ENCODE assay signal across 25 cellular contexts in genomic region chr1:66628951-66629350, GRCh38.
"Had no signal": no experiment of that assay in that cellular context is flagged by ENCODE, and none has a peak within 500 bp of the region (broad histone marks: within the 10 kb centered on the region; RNA-seq: fewer than 3 reads in every experiment).

No MANE protein-coding gene starts in this region.

- H3K4me3 ChIP-seq: coronary artery, dorsolateral prefrontal cortex had no signal

- H3K27me3 ChIP-seq: brain microvascular endothelial cell, dorsolateral prefrontal cortex had no signal

- DNase-seq: activated B cell treated with CpG ODN at 0.5 μM for 24 hours; activated CD4-positive, alpha-beta T cell treated with anti-CD3 and anti-CD28 coated beads for 48 hours; activated CD4-positive, alpha-beta T cell treated with anti-CD3 and anti-CD28 coated beads, Interleukin-2, amount 50 U/mL, for 1 hour; activated CD4-positive, alpha-beta T cell treated with anti-CD3 and anti-CD28 coated beads, Interleukin-2, amount 50 U/mL, for 48 hours; activated CD8-positive, alpha-beta memory T cell treated with anti-CD3 and anti-CD28 coated beads for 24 hours; activated CD8-positive, alpha-beta T cell treated with anti-CD3 and anti-CD28 coated beads for 36 hours; activated effector memory CD4-positive, alpha-beta T cell treated with Interleukin-2 at 50 U/mL for 16 hours; activated gamma-delta T cell treated with Interleukin-2 at 50 U/mL for 16 hours; activated naive CD4-positive, alpha-beta T cell treated with anti-CD3 and anti-CD28 coated beads, Interleukin-2, amount 50 U/mL, for 16 hours; activated naive CD4-positive, alpha-beta T cell treated with Interleukin-2 at 50 U/mL for 16 hours; activated T-cell treated with anti-CD3 and anti-CD28 coated beads, Interleukin-2, amount 50 U/mL, for 4 hours; amniotic stem cell; anterior cingulate cortex; brain microvascular endothelial cell; dorsolateral prefrontal cortex; effector memory CD4-positive, alpha-beta T cell; endodermal cell; foreskin fibroblast; head of caudate nucleus; T1000; WERI-Rb-1 had no signal

- H3K27ac ChIP-seq: brain microvascular endothelial cell, coronary artery, dorsolateral prefrontal cortex, WERI-Rb-1 had no signal

- ATAC-seq: activated CD4-positive, CD25-positive, alpha-beta regulatory T cell treated with anti-CD3 and anti-CD28 coated beads, Interleukin-2, amount 50 U/mL, for 24 hours; activated CD8-positive, alpha-beta T cell treated with anti-CD3 and anti-CD28 coated beads for 36 hours; activated T-cell treated with anti-CD3 and anti-CD28 coated beads, Interleukin-2, amount 50 U/mL, for 4 hours; activated T-helper 17 cell treated with anti-CD3 and anti-CD28 coated beads, Interleukin-2, amount 50 U/mL, for 72 hours; esophagus mucosa had no signal
